Comparison of ENCODE assay signal across 8 cellular contexts in the genomic region with DNA sequence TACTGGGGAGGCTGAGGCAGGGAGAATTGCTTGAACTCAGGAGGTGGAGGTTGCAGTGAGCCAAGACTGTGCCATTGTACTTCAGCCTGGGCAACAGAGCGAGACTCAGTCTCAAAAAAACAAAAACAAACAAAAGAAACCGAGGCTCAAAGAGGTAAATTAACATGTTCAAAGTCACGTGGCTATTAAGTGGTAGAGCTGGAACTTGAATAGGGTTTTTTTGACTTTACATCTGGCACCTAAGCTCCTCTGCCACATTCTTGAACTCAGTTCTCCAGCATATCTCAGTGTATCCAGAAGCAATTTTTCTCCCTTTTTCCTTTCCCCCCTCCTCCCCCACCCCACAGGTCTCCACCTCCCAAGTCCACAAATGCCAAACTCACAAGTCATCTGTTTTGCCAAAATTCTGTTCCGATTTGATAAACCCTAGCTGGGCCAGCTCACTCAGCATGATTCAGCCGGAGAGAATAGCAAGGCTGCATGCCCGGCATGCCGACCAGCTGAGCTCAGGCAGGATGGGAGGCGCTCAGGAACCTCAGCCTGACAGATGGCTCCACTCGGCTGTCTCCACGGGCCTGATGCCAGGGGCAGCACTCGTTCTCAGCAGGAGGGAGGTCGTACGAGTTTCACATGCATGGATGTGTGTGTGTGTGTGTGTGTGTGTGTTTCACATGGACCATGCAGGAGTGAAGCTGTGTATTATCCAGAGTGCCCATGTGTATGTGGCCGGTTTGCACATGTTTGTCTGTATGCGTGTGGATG.
DNase-seq lines count a peak whose midpoint lies in the region; ATAC-seq and TF ChIP-seq lines count a peak whose summit lies in the region.

No MANE protein-coding gene starts in this region.

- H3K4me3 ChIP-seq in dorsolateral prefrontal cortex: peak overlapping the region in 11 of 59 donors; percentile 2 to 33 (median 13)
- H3K4me3 ChIP-seq in tibial artery: no peak overlapping the region

- peaks cover 0 to 33% (median 18%) of the 10 kb centered on the region in 4 donors for H3K4me1 ChIP-seq in tibial artery

- intact Hi-C loops in dorsolateral prefrontal cortex (cut with DNase I) (no loop called here), tibial artery (cut with DNase I; ENCODE audit: low total_unique reads) (no loop called here)

- no peaks in the 10 kb centered on the region for H3K9me3 ChIP-seq in tibial artery

- H3K36me3 ChIP-seq in tibial artery: no peaks in the 10 kb centered on the region

- no peak for TF ChIP-seq CTCF in dorsolateral prefrontal cortex (IDR thresholded peaks at IDR 0.05 in 54 of 56, conservative IDR thresholded peaks at IDR 0.05 in 2 of 56; ENCODE audit: low read depth in 1 of 56, partially characterized antibody in 56 of 56)
- no peak for TF ChIP-seq CTCF in tibial artery (IDR thresholded peaks at IDR 0.05)

- peak overlapping the region in 2 of 59 donors; percentile 26 to 36 for H3K27ac ChIP-seq in dorsolateral prefrontal cortex
- peak overlapping the region; percentile 36 to 41 for H3K27ac ChIP-seq in tibial artery

- no peaks in the 10 kb centered on the region for H3K27me3 ChIP-seq in dorsolateral prefrontal cortex
- H3K27me3 ChIP-seq in tibial artery: no peaks in the 10 kb centered on the region

- DNase-seq in GM04504 (ENCODE audit: low read depth): peak; percentile 98
- peak; percentile 23 for DNase-seq in NCI-H510A treated with DMSO at 0.1 percent for 48 hours (lab: John Stamatoyannopoulos, UW)
- DNase-seq in dorsolateral prefrontal cortex: peak; percentile 45 to 88 (median 75)
- DNase-seq in kidney tubule cell (ENCODE audit: low spot score): peak; percentile 100
- DNase-seq in tibial artery: peak; percentile 80 to 89
- DNase-seq in activated naive CD4-positive, alpha-beta T cell treated with anti-CD3 and anti-CD28 coated beads, Interleukin-2, amount 50 U/mL, for 16 hours: no peak
- no peak for DNase-seq in effector CD8-positive, alpha-beta T cell (lab: John Stamatoyannopoulos, UW)

- ATAC-seq in GM21381 (IDR thresholded peaks at IDR 0.05; ENCODE audit: unreplicated experiment): no peak

Comparison
In these comparisons a context has a peak if more than half of its experiments do, and no peak if none do; other contexts are left out.
1. DNase-seq: peak in GM04504 (single experiment), NCI-H510A treated with DMSO at 0.1 percent for 48 hours (single experiment), dorsolateral prefrontal cortex (10 of 10), kidney tubule cell (single experiment) and tibial artery (2 of 2); none in activated naive CD4-positive, alpha-beta T cell treated with anti-CD3 and anti-CD28 coated beads, Interleukin-2, amount 50 U/mL, for 16 hours (single experiment) and effector CD8-positive, alpha-beta T cell (single experiment).